Comparison of ENCODE assay signal across 8 cellular contexts in the genomic region with DNA sequence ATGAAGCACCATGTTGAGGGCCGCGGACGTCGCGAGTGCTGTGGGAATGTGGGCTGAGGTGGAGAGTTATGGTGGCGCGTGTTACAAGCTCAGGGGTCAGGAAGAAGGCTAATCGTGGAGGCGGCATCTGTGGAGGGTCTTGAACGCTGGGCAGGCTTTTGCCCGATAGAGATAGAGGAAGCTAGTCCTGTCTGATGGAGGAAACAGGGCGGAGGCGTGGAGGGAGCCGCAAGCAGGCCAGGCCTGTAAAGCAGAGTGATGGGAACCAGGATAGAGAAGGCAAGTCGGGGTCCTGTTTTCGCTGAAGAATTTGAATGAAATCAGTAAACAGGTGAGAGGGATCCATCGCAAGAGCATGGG.
A peak's percentile ranks its signal among the peaks of the same experiment; 100 is the strongest.
DNase-seq lines count a peak whose midpoint lies in the region; TF ChIP-seq lines count a peak whose summit lies in the region.
"Not testable (repeated sequence)": the region's sequence is repeated elsewhere in the genome, so short reads cannot be mapped to it uniquely, and the experiment has no call there.

No MANE protein-coding gene starts in this region.

- H3K36me3 Mint-ChIP-seq in HFFc6 (ENCODE audit: low read depth); immature natural killer cell: not testable (repeated sequence)

- WGBS in adrenal gland, 4 donors = 66 to 78% (median 69%) methylated on average over 16 to 17 of the region's 17 CpGs

- not testable (repeated sequence) for TF ChIP-seq POLR2A in adrenal gland (IDR thresholded peaks at IDR 0.05)

- not testable (repeated sequence) for H3K9me3 ChIP-seq in adrenal gland (replicated peaks in 1 of 3); neutrophil; stomach smooth muscle (ENCODE audit: control insufficient read depth in 2 of 2, low read length in 2 of 2)

- peak overlapping the region in 3 of 5 donors; percentile 30 to 71 (median 55) for H3K27ac ChIP-seq in adrenal gland
- not testable (repeated sequence) for H3K27ac ChIP-seq in neutrophil; stomach smooth muscle (ENCODE audit: low read length)

- not testable (repeated sequence) for H3K4me1 ChIP-seq in adrenal gland (replicated peaks in 1 of 2); neutrophil (ENCODE audit: control insufficient read depth in 1 of 2, insufficient read depth in 1 of 2, low read depth in 1 of 2, low read length in 1 of 2); stomach smooth muscle (ENCODE audit: control insufficient read depth, insufficient read depth, low read length)

- peak overlapping the region; percentile 82 for H3K4me3 ChIP-seq in AG10803 (ENCODE audit: low read length)
- H3K4me3 ChIP-seq in WI38 (ENCODE audit: low read depth, low read length) = peak overlapping the region; percentile 64; the same call in 1 of the 2 replicates
- H3K4me3 ChIP-seq in adrenal gland = peak overlapping the region in 2 of 4 donors; percentile 56 to 57
- H3K4me3 ChIP-seq in epithelial cell of esophagus (ENCODE audit: low read length) = peak overlapping the region; percentile 68
- peak overlapping the region; percentile 57 for H3K4me3 ChIP-seq in neutrophil (ENCODE audit: low read depth in 1 of 2, low read length in 1 of 2)
- H3K4me3 ChIP-seq in stomach smooth muscle (ENCODE audit: low read length in 2 of 2) = peak overlapping the region; percentile 77 to 81

- H3K4me3 Mint-ChIP-seq in HFFc6 (peak overlapping the region; percentile 95), immature natural killer cell (peak overlapping the region; percentile 55 to 100 (median 98))

- not testable (repeated sequence) for DNase-seq in AG10803 (ENCODE audit: low read depth); HFFc6; adrenal gland; epithelial cell of esophagus (ENCODE audit: low read depth); immature natural killer cell

- peak overlapping the region; percentile 91 for H3K27ac Mint-ChIP-seq in HFFc6
- peak overlapping the region; percentile 55 to 93 (median 80) for H3K27ac Mint-ChIP-seq in immature natural killer cell

- H3K9me3 Mint-ChIP-seq in HFFc6 = not testable (repeated sequence)
- peaks cover 0 to 40% (median 4%) of the 10 kb centered on the region in 6 donors for H3K9me3 Mint-ChIP-seq in immature natural killer cell

- not testable (repeated sequence) for H3K27me3 Mint-ChIP-seq in HFFc6 (ENCODE audit: insufficient read depth); immature natural killer cell (ENCODE audit: low read depth in 3 of 3)

- H3K36me3 ChIP-seq in adrenal gland (replicated peaks in 1 of 2); neutrophil; stomach smooth muscle (ENCODE audit: control insufficient read depth in 2 of 2, insufficient read depth in 2 of 2, low read length in 2 of 2): not testable (repeated sequence)

- H3K27me3 ChIP-seq in adrenal gland; stomach smooth muscle (ENCODE audit: control insufficient read depth in 1 of 2, insufficient read depth in 2 of 2, low read length in 2 of 2): not testable (repeated sequence)
- H3K27me3 ChIP-seq in neutrophil = peaks cover 22% of the 10 kb centered on the region

- H3K4me1 Mint-ChIP-seq in HFFc6 (ENCODE audit: low read depth) = peaks cover 22% of the 10 kb centered on the region
- peaks cover 29 to 33% of the 10 kb centered on the region in 2 donors for H3K4me1 Mint-ChIP-seq in immature natural killer cell

- TF ChIP-seq CTCF in AG10803 (conservative IDR thresholded peaks at IDR 0.05; ENCODE audit: low read length); HFFc6 (IDR thresholded peaks at IDR 0.05); WI38 (IDR thresholded peaks at IDR 0.05; ENCODE audit: low read depth, low read length); adrenal gland (IDR thresholded peaks at IDR 0.05); epithelial cell of esophagus (IDR thresholded peaks at IDR 0.05; ENCODE audit: insufficient read depth, low read depth, low read length, missing control alignments); neutrophil (IDR thresholded peaks at IDR 0.05): not testable (repeated sequence)

- peak overlapping the region in 1 of 2 donors; percentile 59 for H3K9ac ChIP-seq in stomach smooth muscle (ENCODE audit: low read length in 2 of 2)

- intact Hi-C loops in adrenal gland (cut with DNase I) = not testable (repeated sequence)
